Comparison of ENCODE assay signal across 12 cellular contexts in the genomic region with DNA sequence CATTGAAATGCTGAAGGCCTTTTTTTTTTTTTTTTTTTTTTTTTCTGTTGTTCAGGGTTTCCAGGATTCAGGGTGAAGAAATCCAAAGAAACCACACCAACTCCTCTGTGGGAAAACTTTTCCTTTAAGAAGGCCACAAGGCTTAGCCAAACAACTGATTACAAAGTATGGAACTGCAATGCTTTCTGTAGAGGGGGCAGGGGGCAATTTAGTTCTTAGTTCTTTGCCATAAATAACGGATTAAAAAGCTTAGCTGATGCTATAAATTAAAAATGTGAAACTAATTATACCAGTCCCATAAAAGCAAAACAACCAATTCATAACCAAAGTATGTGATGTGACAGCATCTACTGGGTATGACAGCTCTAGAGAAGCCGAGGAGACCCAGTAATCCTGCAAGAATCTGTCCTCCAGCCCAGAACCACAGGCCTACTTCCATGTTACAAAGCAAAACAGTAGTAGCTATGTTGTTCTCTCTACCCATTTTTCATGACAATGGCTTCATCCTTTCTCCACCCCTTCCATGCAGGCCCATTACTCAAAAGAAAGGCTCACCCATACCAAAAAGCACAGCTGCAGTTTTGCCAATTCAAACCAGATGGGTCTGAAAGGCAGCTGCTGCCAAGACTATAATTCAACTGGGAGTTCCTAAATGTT.
DNase-seq lines count a peak whose midpoint lies in the region; ATAC-seq and TF ChIP-seq lines count a peak whose summit lies in the region.
"Had no signal": no experiment of that assay in that cellular context is flagged by ENCODE, and none has a peak within 500 bp of the region (broad histone marks: within the 10 kb centered on the region; RNA-seq: fewer than 3 reads in every experiment).

No MANE protein-coding gene starts in this region.

- DNase-seq in ELR (ENCODE audit: low read depth): peak; percentile 52
- DNase-seq in RPMI7951 (ENCODE audit: low read depth): peak; percentile 40
- peak; percentile 98 for DNase-seq in fibroblast of the aortic adventitia (ENCODE audit: low read depth)
- DNase-seq in skeletal muscle cell (ENCODE audit: low read depth): peak; percentile 80
- no peak for DNase-seq in NCI-H524 (lab: John Stamatoyannopoulos, UW)
- no peak for DNase-seq in posterior vena cava (ENCODE audit: low spot score)
- DNase-seq in NCI-H510A (lab: John Stamatoyannopoulos, UW): no peak
- DNase-seq: anterior cingulate cortex, immature natural killer cell, NCI-H2107 had no signal

- H3K4me3 ChIP-seq in fibroblast of the aortic adventitia (ENCODE audit: low read depth, low read length) (no peak overlapping the region), skeletal muscle cell (ENCODE audit: low read depth, low read length) (no peak overlapping the region)
- H3K4me3 ChIP-seq: K562 had no signal

- no peak for TF ChIP-seq CTCF in fibroblast of the aortic adventitia (IDR thresholded peaks at IDR 0.05; ENCODE audit: insufficient read depth, low read length)

- no peak for ATAC-seq in GM18505 (IDR thresholded peaks at IDR 0.05; ENCODE audit: unreplicated experiment)
- ATAC-seq: K562 had no signal

- intact Hi-C loops in posterior vena cava (cut with DNase I): no loop called here

- TF ChIP-seq POLR2A in GM18505 (IDR thresholded peaks at IDR 0.05; ENCODE audit: borderline replicate concordance, extremely low read depth, insufficient read depth, insufficient read length): no peak

Comparison
In these comparisons a context has a peak if more than half of its experiments do, and no peak if none do; other contexts are left out.
1. DNase-seq: peak in ELR (single experiment), RPMI7951 (single experiment), fibroblast of the aortic adventitia (single experiment) and skeletal muscle cell (single experiment); none in NCI-H524 (0 of 2), posterior vena cava (single experiment) and NCI-H510A (single experiment).